12 cellular contexts compared by ENCODE assay signal in genomic region chr14:50025073-50025472, GRCh38.
"Had no signal": no experiment of that assay in that cellular context is flagged by ENCODE, and none has a peak within 500 bp of the region (broad histone marks: within the 10 kb centered on the region; RNA-seq: fewer than 3 reads in every experiment).

No MANE protein-coding gene starts in this region.

- H3K4me3 Mint-ChIP-seq: activated CD8-positive, alpha-beta memory T cell treated with anti-CD3 and anti-CD28 coated beads, Interleukin-2, amount 10 ng/mL, durations not matched to agents 7 days and 5 days; activated naive CD4-positive, alpha-beta T cell treated with anti-CD3 and anti-CD28 coated beads, Interleukin-2, amount 10 ng/mL, durations not matched to agents 7 days and 5 days; stimulated activated memory B cell treated with anti-CD40 and anti-IgM and Interleukin-4, amounts not matched to agents 10 μg/mL and 1 μg/mL and 100 μg/mL, for 72 hours had no signal

- H3K27me3 Mint-ChIP-seq: activated CD8-positive, alpha-beta memory T cell treated with anti-CD3 and anti-CD28 coated beads, Interleukin-2, amount 10 ng/mL, durations not matched to agents 7 days and 5 days; activated naive CD4-positive, alpha-beta T cell treated with anti-CD3 and anti-CD28 coated beads, Interleukin-2, amount 10 ng/mL, durations not matched to agents 7 days and 5 days; naive B cell; stimulated activated memory B cell treated with anti-CD40 and anti-IgM and Interleukin-4, amounts not matched to agents 10 μg/mL and 1 μg/mL and 100 μg/mL, for 72 hours had no signal

- H3K27ac Mint-ChIP-seq: activated CD8-positive, alpha-beta memory T cell treated with anti-CD3 and anti-CD28 coated beads, Interleukin-2, amount 10 ng/mL, durations not matched to agents 7 days and 5 days; activated naive CD4-positive, alpha-beta T cell treated with anti-CD3 and anti-CD28 coated beads, Interleukin-2, amount 10 ng/mL, durations not matched to agents 7 days and 5 days; stimulated activated memory B cell treated with anti-CD40 and anti-IgM and Interleukin-4, amounts not matched to agents 10 μg/mL and 1 μg/mL and 100 μg/mL, for 72 hours had no signal

- DNase-seq: activated CD8-positive, alpha-beta memory T cell treated with anti-CD3 and anti-CD28 coated beads, Interleukin-2, amount 10 ng/mL, durations not matched to agents 7 days and 5 days; activated naive CD4-positive, alpha-beta T cell treated with anti-CD3 and anti-CD28 coated beads, Interleukin-2, amount 10 ng/mL, durations not matched to agents 7 days and 5 days; activated T-cell treated with anti-CD3 and anti-CD28 coated beads, Interleukin-2, amount 50 U/mL, for 1 hour; amniotic stem cell; brain microvascular endothelial cell; cerebellar nuclear complex; islet precursor cell; naive B cell; thyroid gland had no signal

- H3K27ac ChIP-seq: parathyroid adenoma, thyroid gland had no signal

- ATAC-seq: activated CD4-positive, CD25-positive, alpha-beta regulatory T cell treated with anti-CD3 and anti-CD28 coated beads, Interleukin-2, amount 50 U/mL, for 24 hours; activated CD8-positive, alpha-beta memory T cell treated with anti-CD3 and anti-CD28 coated beads, Interleukin-2, amount 10 ng/mL, durations not matched to agents 7 days and 5 days; stimulated activated memory B cell treated with anti-CD40 and anti-IgM and Interleukin-4, amounts not matched to agents 10 μg/mL and 1 μg/mL and 100 μg/mL, for 72 hours had no signal
